ENCODE assay signal across 8 cellular contexts in genomic region chr6:4647414-4648365, GRCh38.
DNase-seq lines count a peak whose midpoint lies in the region; ATAC-seq and TF ChIP-seq lines count a peak whose summit lies in the region.

No MANE protein-coding gene starts in this region.

- TF ChIP-seq CTCF in heart right ventricle (IDR thresholded peaks at IDR 0.05) (peak in 1 of 9 donors; percentile 6), osteocyte (IDR thresholded peaks at IDR 0.05) (no peak)

- DNase-seq in activated CD4-positive, alpha-beta T cell treated with anti-CD3 and anti-CD28 coated beads for 36 hours: peak; percentile 53
- no peak for DNase-seq in activated CD4-positive, alpha-beta T cell treated with anti-CD3 and anti-CD28 coated beads for 4 hours
- DNase-seq in NCI-H524 (lab: John Stamatoyannopoulos, UW) (peak; percentile 54 to 83), amniotic stem cell (lab: John Stamatoyannopoulos, UW) (peak; percentile 25), heart right ventricle (peak; percentile 83 to 89), osteocyte (ENCODE audit: extremely low spot score, unreplicated experiment) (peak; percentile 85)

- H3K4me3 ChIP-seq in heart right ventricle: peak overlapping the region in 9 of 10 donors; percentile 18 to 42 (median 39)

- POLR2A ChIA-PET in activated CD4-positive, alpha-beta T cell treated with anti-CD3 and anti-CD28 coated beads for 36 hours (lab: Charles Lee): no interaction called here

- H3K27me3 ChIP-seq in heart right ventricle: peaks cover 0 to 3% (median 0%) of the 10 kb centered on the region in 7 donors

- H3K4me3 Mint-ChIP-seq in activated CD4-positive, alpha-beta T cell treated with anti-CD3 and anti-CD28 coated beads for 36 hours: no peak overlapping the region
- H3K4me3 Mint-ChIP-seq in osteocyte (ENCODE audit: unreplicated experiment): peak overlapping the region; percentile 73

- H3K27me3 Mint-ChIP-seq in activated CD4-positive, alpha-beta T cell treated with anti-CD3 and anti-CD28 coated beads for 36 hours: peaks cover 44% of the 10 kb centered on the region
- H3K27me3 Mint-ChIP-seq in osteocyte (ENCODE audit: unreplicated experiment): peaks cover 9% of the 10 kb centered on the region

- H3K36me3 Mint-ChIP-seq in activated CD4-positive, alpha-beta T cell treated with anti-CD3 and anti-CD28 coated beads for 36 hours (ENCODE audit: low read depth): no peaks in the 10 kb centered on the region
- peaks cover 7% of the 10 kb centered on the region for H3K36me3 Mint-ChIP-seq in osteocyte (ENCODE audit: unreplicated experiment)

- peaks cover 0 to 11% (median 0%) of the 10 kb centered on the region in 11 donors for H3K9me3 ChIP-seq in heart right ventricle

- H3K27ac Mint-ChIP-seq in activated CD4-positive, alpha-beta T cell treated with anti-CD3 and anti-CD28 coated beads for 36 hours: peak overlapping the region; percentile 59
- no peak overlapping the region for H3K27ac Mint-ChIP-seq in osteocyte (ENCODE audit: unreplicated experiment)

- H3K4me1 Mint-ChIP-seq in activated CD4-positive, alpha-beta T cell treated with anti-CD3 and anti-CD28 coated beads for 36 hours: peaks cover 11% of the 10 kb centered on the region
- peaks cover 8% of the 10 kb centered on the region for H3K4me1 Mint-ChIP-seq in osteocyte (ENCODE audit: unreplicated experiment)

- WGBS in heart right ventricle, 2 donors: 14 to 17% methylated on average over 22 of the region's 22 CpGs

- peaks cover 0 to 13% (median 8%) of the 10 kb centered on the region in 9 donors for H3K4me1 ChIP-seq in heart right ventricle

- intact Hi-C loops in activated CD4-positive, alpha-beta T cell treated with anti-CD3 and anti-CD28 coated beads for 36 hours (cut with DNase I, micrococcal nuclease): loop anchor here in 1 of 2 experiments (5.0 kb wide), 1 partner anchor 130 kb away; the partner anchor contains the start of gene CDYL
- intact Hi-C loops in heart right ventricle (cut with DNase I): loop anchor here in 8 of 10 donors (2.0 to 10.0 kb wide), 3 partner anchors 127 to 130 kb away; partner anchors contain the start of gene CDYL (in 8 of the 8)

- CTCF ChIA-PET in activated CD4-positive, alpha-beta T cell treated with anti-CD3 and anti-CD28 coated beads for 36 hours (lab: Charles Lee): no interaction called here

- H3K9me3 Mint-ChIP-seq in activated CD4-positive, alpha-beta T cell treated with anti-CD3 and anti-CD28 coated beads for 36 hours (ENCODE audit: low read depth): peaks cover 3% of the 10 kb centered on the region
- H3K9me3 Mint-ChIP-seq in osteocyte (ENCODE audit: unreplicated experiment): peaks cover 5% of the 10 kb centered on the region

- no peaks in the 10 kb centered on the region for H3K36me3 ChIP-seq in heart right ventricle

- peak overlapping the region in 8 of 10 donors; percentile 14 to 65 (median 52) for H3K27ac ChIP-seq in heart right ventricle

- ATAC-seq in activated CD4-positive, alpha-beta T cell treated with anti-CD3 and anti-CD28 coated beads for 36 hours: peak; percentile 49
- ATAC-seq in heart right ventricle: peak; percentile 95 to 99 (median 98)
- no peak for ATAC-seq in HG03439 (IDR thresholded peaks at IDR 0.05; ENCODE audit: unreplicated experiment)
- ATAC-seq in GM21367 (IDR thresholded peaks at IDR 0.05; ENCODE audit: unreplicated experiment): no peak

Comparison
In these comparisons a context has a peak if more than half of its experiments do, and no peak if none do; other contexts are left out.
1. DNase-seq: peak in activated CD4-positive, alpha-beta T cell treated with anti-CD3 and anti-CD28 coated beads for 36 hours (single experiment), NCI-H524 (2 of 2), amniotic stem cell (single experiment), heart right ventricle (2 of 2) and osteocyte (single experiment); none in activated CD4-positive, alpha-beta T cell treated with anti-CD3 and anti-CD28 coated beads for 4 hours (0 of 2).
2. ATAC-seq: peak in activated CD4-positive, alpha-beta T cell treated with anti-CD3 and anti-CD28 coated beads for 36 hours (single experiment) and heart right ventricle (8 of 8); none in HG03439 (single experiment) and GM21367 (single experiment).